In genomic region chr11:94128171-94128745, GRCh38 we compare ENCODE assay signal across 8 cellular contexts. TPM values are rescaled to one million over a fixed set of nuclear protein-coding genes. Genes with fewer than 3 reads are reported as not detected.
DNase-seq lines count a peak whose midpoint lies in the region; ATAC-seq and TF ChIP-seq lines count a peak whose summit lies in the region.

No MANE protein-coding gene starts in this region.

- peak; percentile 28 for ATAC-seq in GM21825 (IDR thresholded peaks at IDR 0.05; ENCODE audit: unreplicated experiment)

- peak overlapping the region; percentile 88 for H3K4me2 ChIP-seq in hepatocyte

- peaks cover 18% of the 10 kb centered on the region for H3K4me1 Mint-ChIP-seq in activated T-helper 2 cell treated with anti-CD3 and anti-CD28 coated beads, Interferon-gamma antibody, Interleukin-2, Interleukin-4, amounts not matched to agents 10 μg/mL and 5 μg/mL and 100 μg/mL, durations not matched to agents 14 hours and 24 hours and 36 hours (ENCODE audit: low read depth)

- peak overlapping the region; percentile 84 for H3K27ac Mint-ChIP-seq in activated T-helper 2 cell treated with anti-CD3 and anti-CD28 coated beads, Interferon-gamma antibody, Interleukin-2, Interleukin-4, amounts not matched to agents 10 μg/mL and 5 μg/mL and 100 μg/mL, durations not matched to agents 14 hours and 24 hours and 36 hours

- TF ChIP-seq POLR2A in sigmoid colon (IDR thresholded peaks at IDR 0.05), result no peak

- H3K36me3 Mint-ChIP-seq in activated T-helper 2 cell treated with anti-CD3 and anti-CD28 coated beads, Interferon-gamma antibody, Interleukin-2, Interleukin-4, amounts not matched to agents 10 μg/mL and 5 μg/mL and 100 μg/mL, durations not matched to agents 14 hours and 24 hours and 36 hours (ENCODE audit: low read depth), result no peaks in the 10 kb centered on the region

- peaks cover 4% of the 10 kb centered on the region for H4K20me1 ChIP-seq in hepatocyte (ENCODE audit: insufficient read depth, poor library complexity, severe bottlenecking)

- H3K36me3 ChIP-seq in hepatocyte (replicated peaks; ENCODE audit: insufficient read depth, low read depth), result no peaks in the 10 kb centered on the region
- no peaks in the 10 kb centered on the region for H3K36me3 ChIP-seq in sigmoid colon

- no peaks in the 10 kb centered on the region for H3K27me3 ChIP-seq in hepatocyte
- no peaks in the 10 kb centered on the region for H3K27me3 ChIP-seq in sigmoid colon

- H3K4me3 ChIP-seq in hepatocyte (peak overlapping the region; percentile 71), sigmoid colon (peak overlapping the region; percentile 64 to 83 (median 66))

- peak; percentile 75 for DNase-seq in NCI-H82 (lab: John Stamatoyannopoulos, UW)
- DNase-seq in NCI-H82 treated with DMSO at 0.1 percent for 48 hours (lab: John Stamatoyannopoulos, UW; ENCODE audit: unreplicated experiment), result no peak
- DNase-seq in Kasumi-1 (lab: John Stamatoyannopoulos, UW), result peak; percentile 45 to 50
- no peak for DNase-seq in activated T-helper 2 cell treated with anti-CD3 and anti-CD28 coated beads, Interferon-gamma antibody, Interleukin-2, Interleukin-4, amounts not matched to agents 10 μg/mL and 5 μg/mL and 100 μg/mL, durations not matched to agents 14 hours and 24 hours and 36 hours (ENCODE audit: low spot score)
- no peak for DNase-seq in hepatocyte (ENCODE audit: low spot score)
- DNase-seq in sigmoid colon, result peak; percentile 74
- DNase-seq in NCI-H2196 treated with DMSO at 0.1 percent for 48 hours (lab: John Stamatoyannopoulos, UW; ENCODE audit: unreplicated experiment), result no peak

- H3K9me3 ChIP-seq in hepatocyte (ENCODE audit: low read depth) (no peaks in the 10 kb centered on the region), sigmoid colon (no peaks in the 10 kb centered on the region)

- no peaks in the 10 kb centered on the region for H3K9me2 ChIP-seq in hepatocyte (replicated peaks; ENCODE audit: insufficient read depth)

- TF ChIP-seq EP300 in sigmoid colon (IDR thresholded peaks at IDR 0.05), result no peak

- H3K79me2 ChIP-seq in hepatocyte, result peaks cover 58% of the 10 kb centered on the region

- H2AFZ ChIP-seq in hepatocyte, result peak overlapping the region; percentile 47

- intact Hi-C loops in activated T-helper 2 cell treated with anti-CD3 and anti-CD28 coated beads, Interferon-gamma antibody, Interleukin-2, Interleukin-4, amounts not matched to agents 10 μg/mL and 5 μg/mL and 100 μg/mL, durations not matched to agents 14 hours and 24 hours and 36 hours (cut with micrococcal nuclease), result loop anchor here (1.0 to 5.0 kb wide), 7 partner anchors 19 to 1659 kb away; partner anchors contain the start of genes ANKRD49, C11orf54, FAM76B and FUT4
- intact Hi-C loops in sigmoid colon (cut with DNase I), result loop anchor here (2.0 to 10.0 kb wide), 3 partner anchors 44 to 367 kb away; partner anchors contain the start of genes ANKRD49, MED17 and MRE11

- H3K4me3 Mint-ChIP-seq in activated T-helper 2 cell treated with anti-CD3 and anti-CD28 coated beads, Interferon-gamma antibody, Interleukin-2, Interleukin-4, amounts not matched to agents 10 μg/mL and 5 μg/mL and 100 μg/mL, durations not matched to agents 14 hours and 24 hours and 36 hours (ENCODE audit: low read depth), result peak overlapping the region; percentile 87

- H3K4me1 ChIP-seq in hepatocyte (ENCODE audit: insufficient read depth) (peaks cover 32% of the 10 kb centered on the region), sigmoid colon (peaks cover 0 to 45% (median 41%) of the 10 kb centered on the region in 4 donors)

- H3K9me3 Mint-ChIP-seq in activated T-helper 2 cell treated with anti-CD3 and anti-CD28 coated beads, Interferon-gamma antibody, Interleukin-2, Interleukin-4, amounts not matched to agents 10 μg/mL and 5 μg/mL and 100 μg/mL, durations not matched to agents 14 hours and 24 hours and 36 hours, result no peaks in the 10 kb centered on the region

- TF ChIP-seq CTCF in hepatocyte (IDR thresholded peaks at IDR 0.05; ENCODE audit: poor library complexity) (no peak), sigmoid colon (IDR thresholded peaks at IDR 0.05) (no peak)

- H3K27ac ChIP-seq in hepatocyte, result peak overlapping the region; percentile 97
- H3K27ac ChIP-seq in sigmoid colon, result peak overlapping the region; percentile 93 to 96 (median 94)

- H3K27me3 Mint-ChIP-seq in activated T-helper 2 cell treated with anti-CD3 and anti-CD28 coated beads, Interferon-gamma antibody, Interleukin-2, Interleukin-4, amounts not matched to agents 10 μg/mL and 5 μg/mL and 100 μg/mL, durations not matched to agents 14 hours and 24 hours and 36 hours (ENCODE audit: low read depth), result no peaks in the 10 kb centered on the region

- 1% methylated on average over 24 of the region's 24 CpGs for WGBS in hepatocyte (ENCODE audit: low lambda C conversion rate, missing lambda C conversion rate)
- WGBS in sigmoid colon, 2 donors, result 0% methylated on average over 24 of the region's 24 CpGs

RNA-seq across cellular contexts. Expression of gene PANX1, which starts 0.4 kb away (rescaled TPM):
- 18.1 and 20.0 TPM in 2 replicates for total RNA-seq in activated T-helper 2 cell treated with anti-CD3 and anti-CD28 coated beads, Interferon-gamma antibody, Interleukin-2, Interleukin-4, amounts not matched to agents 10 μg/mL and 5 μg/mL and 100 μg/mL, durations not matched to agents 14 hours and 24 hours and 36 hours
- total RNA-seq in hepatocyte, result 53.0 and 58.1 TPM in 2 replicates
- 25.1 and 27.2 TPM in 2 replicates for polyA plus RNA-seq in hepatocyte
- 10 to 100 TPM; 21.6 to 35.7 (median 25.4) TPM for total RNA-seq in sigmoid colon
- 1 to 10 TPM; 1.2 to 6.3 (median 3.5) TPM for polyA plus RNA-seq in sigmoid colon

Comparison
In these comparisons a context has a peak if more than half of its experiments do, and no peak if none do; other contexts are left out.
1. DNase-seq: peak in NCI-H82 (single experiment), Kasumi-1 (2 of 2) and sigmoid colon (single experiment); none in NCI-H82 treated with DMSO at 0.1 percent for 48 hours (single experiment), activated T-helper 2 cell treated with anti-CD3 and anti-CD28 coated beads, Interferon-gamma antibody, Interleukin-2, Interleukin-4, amounts not matched to agents 10 μg/mL and 5 μg/mL and 100 μg/mL, durations not matched to agents 14 hours and 24 hours and 36 hours (single experiment), hepatocyte (single experiment) and NCI-H2196 treated with DMSO at 0.1 percent for 48 hours (single experiment).